In genomic region chr13:93284056-93284455, GRCh38 we compare ENCODE assay signal across 30 cellular contexts. TPM values are rescaled to one million over a fixed set of nuclear protein-coding genes. Genes with fewer than 3 reads are reported as not detected.
"Had no signal": no experiment of that assay in that cellular context is flagged by ENCODE, and none has a peak within 500 bp of the region (broad histone marks: within the 10 kb centered on the region; RNA-seq: fewer than 3 reads in every experiment).

No MANE protein-coding gene starts in this region.

- FAIRE-seq: frontal cortex had no signal

- H3K4me3 ChIP-seq: ascending aorta, breast epithelium, cardiac muscle cell, colonic mucosa had no signal

- H3K27ac ChIP-seq: ascending aorta, breast epithelium, cardiac muscle cell, colonic mucosa had no signal

- H3K27me3 ChIP-seq: ascending aorta, breast epithelium, cardiac muscle cell, colonic mucosa had no signal

- H3K27ac Mint-ChIP-seq: activated CD4-positive, alpha-beta memory T cell treated with anti-CD3 and anti-CD28 coated beads, Interleukin-2, amount 10 ng/mL, durations not matched to agents 7 days and 5 days; activated CD4-positive, alpha-beta T cell treated with anti-CD3 and anti-CD28 coated beads, Interleukin-2, amount 10 ng/mL, durations not matched to agents 7 days and 5 days; activated naive CD4-positive, alpha-beta T cell treated with anti-CD3 and anti-CD28 coated beads, Interleukin-2, amount 10 ng/mL, durations not matched to agents 7 days and 5 days; activated naive CD4-positive, alpha-beta T cell treated with anti-CD3 and anti-CD28 coated beads, Interleukin-2, amount 50 U/mL, for 72 hours; activated naive CD8-positive, alpha-beta T cell treated with anti-CD3 and anti-CD28 coated beads, Interleukin-2, amount 10 ng/mL, durations not matched to agents 7 days and 5 days; activated T-cell treated with anti-CD3 and anti-CD28 coated beads, Interleukin-2, amount 50 U/mL, for 24 hours; activated T-cell treated with anti-CD3 and anti-CD28 coated beads, Interleukin-2, amount 50 U/mL, for 72 hours; endodermal cell; T-helper 2 cell treated with Interferon-gamma antibody and Interleukin-4, amounts not matched to agents 5 μg/mL and 100 μg/mL, for 36 hours had no signal

- H3K9me3 Mint-ChIP-seq: activated CD4-positive, alpha-beta memory T cell treated with anti-CD3 and anti-CD28 coated beads, Interleukin-2, amount 10 ng/mL, durations not matched to agents 7 days and 5 days; activated CD4-positive, alpha-beta T cell treated with anti-CD3 and anti-CD28 coated beads, Interleukin-2, amount 10 ng/mL, durations not matched to agents 7 days and 5 days; activated naive CD4-positive, alpha-beta T cell treated with anti-CD3 and anti-CD28 coated beads, Interleukin-2, amount 10 ng/mL, durations not matched to agents 7 days and 5 days; activated naive CD4-positive, alpha-beta T cell treated with anti-CD3 and anti-CD28 coated beads, Interleukin-2, amount 50 U/mL, for 72 hours; activated naive CD8-positive, alpha-beta T cell treated with anti-CD3 and anti-CD28 coated beads, Interleukin-2, amount 10 ng/mL, durations not matched to agents 7 days and 5 days; activated T-cell treated with anti-CD3 and anti-CD28 coated beads, Interleukin-2, amount 50 U/mL, for 24 hours; activated T-cell treated with anti-CD3 and anti-CD28 coated beads, Interleukin-2, amount 50 U/mL, for 72 hours; endodermal cell; T-helper 2 cell treated with Interferon-gamma antibody and Interleukin-4, amounts not matched to agents 5 μg/mL and 100 μg/mL, for 36 hours had no signal

- H3K4me1 ChIP-seq: ascending aorta, breast epithelium, colonic mucosa had no signal

- H3K27me3 Mint-ChIP-seq: activated CD4-positive, alpha-beta memory T cell treated with anti-CD3 and anti-CD28 coated beads, Interleukin-2, amount 10 ng/mL, durations not matched to agents 7 days and 5 days; activated CD4-positive, alpha-beta T cell treated with anti-CD3 and anti-CD28 coated beads, Interleukin-2, amount 10 ng/mL, durations not matched to agents 7 days and 5 days; activated naive CD4-positive, alpha-beta T cell treated with anti-CD3 and anti-CD28 coated beads, Interleukin-2, amount 10 ng/mL, durations not matched to agents 7 days and 5 days; activated naive CD8-positive, alpha-beta T cell treated with anti-CD3 and anti-CD28 coated beads, Interleukin-2, amount 10 ng/mL, durations not matched to agents 7 days and 5 days; activated T-cell treated with anti-CD3 and anti-CD28 coated beads, Interleukin-2, amount 50 U/mL, for 24 hours; brain had no signal

- DNase-seq: activated CD4-positive, alpha-beta memory T cell treated with anti-CD3 and anti-CD28 coated beads, Interleukin-2, amount 10 ng/mL, durations not matched to agents 7 days and 5 days; activated CD4-positive, alpha-beta T cell treated with anti-CD3 and anti-CD28 coated beads for 1 hour; activated CD4-positive, alpha-beta T cell treated with anti-CD3 and anti-CD28 coated beads for 4 hours; activated CD4-positive, alpha-beta T cell treated with anti-CD3 and anti-CD28 coated beads, Interleukin-2, amount 10 ng/mL, durations not matched to agents 7 days and 5 days; activated CD4-positive, alpha-beta T cell treated with anti-CD3 and anti-CD28 coated beads, Interleukin-2, amount 50 U/mL, for 4 hours; activated CD8-positive, alpha-beta memory T cell treated with anti-CD3 and anti-CD28 coated beads, Interleukin-2, amount 50 U/mL, for 48 hours; activated gamma-delta T cell; activated naive CD4-positive, alpha-beta T cell; activated naive CD4-positive, alpha-beta T cell treated with anti-CD3 and anti-CD28 coated beads, Interleukin-2, amount 10 ng/mL, durations not matched to agents 7 days and 5 days; activated naive CD8-positive, alpha-beta T cell treated with anti-CD3 and anti-CD28 coated beads, Interleukin-2, amount 10 ng/mL, durations not matched to agents 7 days and 5 days; activated T-cell treated with anti-CD3 and anti-CD28 coated beads for 4 hours; activated T-cell treated with anti-CD3 and anti-CD28 coated beads, Interleukin-2, amount 50 U/mL, for 24 hours; activated T-cell treated with anti-CD3 and anti-CD28 coated beads, Interleukin-2, amount 50 U/mL, for 72 hours; central memory CD4-positive, alpha-beta T cell; cerebellar nuclear complex; colonic mucosa; effector CD8-positive, alpha-beta T cell; endodermal cell; foreskin fibroblast; head of caudate nucleus; hippocampal formation; T1000 had no signal

- H3K36me3 ChIP-seq: ascending aorta, breast epithelium, cardiac muscle cell, colonic mucosa had no signal

- H3K4me3 Mint-ChIP-seq: activated CD4-positive, alpha-beta memory T cell treated with anti-CD3 and anti-CD28 coated beads, Interleukin-2, amount 10 ng/mL, durations not matched to agents 7 days and 5 days; activated CD4-positive, alpha-beta T cell treated with anti-CD3 and anti-CD28 coated beads, Interleukin-2, amount 10 ng/mL, durations not matched to agents 7 days and 5 days; activated naive CD4-positive, alpha-beta T cell treated with anti-CD3 and anti-CD28 coated beads, Interleukin-2, amount 10 ng/mL, durations not matched to agents 7 days and 5 days; activated naive CD8-positive, alpha-beta T cell treated with anti-CD3 and anti-CD28 coated beads, Interleukin-2, amount 10 ng/mL, durations not matched to agents 7 days and 5 days; activated T-cell treated with anti-CD3 and anti-CD28 coated beads, Interleukin-2, amount 50 U/mL, for 24 hours; activated T-cell treated with anti-CD3 and anti-CD28 coated beads, Interleukin-2, amount 50 U/mL, for 72 hours; brain; endodermal cell; T-helper 2 cell treated with Interferon-gamma antibody and Interleukin-4, amounts not matched to agents 5 μg/mL and 100 μg/mL, for 36 hours had no signal

- ATAC-seq: activated naive CD4-positive, alpha-beta T cell treated with anti-CD3 and anti-CD28 coated beads, Interleukin-2, amount 50 U/mL, for 72 hours; activated T-cell treated with anti-CD3 and anti-CD28 coated beads, Interleukin-2, amount 50 U/mL, for 72 hours; esophagus mucosa had no signal

- H3K4me1 Mint-ChIP-seq: activated CD4-positive, alpha-beta memory T cell treated with anti-CD3 and anti-CD28 coated beads, Interleukin-2, amount 10 ng/mL, durations not matched to agents 7 days and 5 days; activated CD4-positive, alpha-beta T cell treated with anti-CD3 and anti-CD28 coated beads, Interleukin-2, amount 10 ng/mL, durations not matched to agents 7 days and 5 days; activated naive CD4-positive, alpha-beta T cell treated with anti-CD3 and anti-CD28 coated beads, Interleukin-2, amount 10 ng/mL, durations not matched to agents 7 days and 5 days; activated naive CD8-positive, alpha-beta T cell treated with anti-CD3 and anti-CD28 coated beads, Interleukin-2, amount 10 ng/mL, durations not matched to agents 7 days and 5 days had no signal

- H3K36me3 Mint-ChIP-seq: activated naive CD4-positive, alpha-beta T cell treated with anti-CD3 and anti-CD28 coated beads, Interleukin-2, amount 10 ng/mL, durations not matched to agents 7 days and 5 days; activated naive CD4-positive, alpha-beta T cell treated with anti-CD3 and anti-CD28 coated beads, Interleukin-2, amount 50 U/mL, for 72 hours; activated naive CD8-positive, alpha-beta T cell treated with anti-CD3 and anti-CD28 coated beads, Interleukin-2, amount 10 ng/mL, durations not matched to agents 7 days and 5 days; brain had no signal

- H3K9me3 ChIP-seq: ascending aorta, breast epithelium, colonic mucosa had no signal

RNA-seq across cellular contexts. Expression of gene GPC6, which starts 57.4 kb away (rescaled TPM):
- total RNA-seq: activated CD4-positive, alpha-beta memory T cell treated with anti-CD3 and anti-CD28 coated beads, Interleukin-2, amount 10 ng/mL, durations not matched to agents 7 days and 5 days; activated CD4-positive, alpha-beta T cell treated with anti-CD3 and anti-CD28 coated beads, Interleukin-2, amount 10 ng/mL, durations not matched to agents 7 days and 5 days; activated naive CD4-positive, alpha-beta T cell treated with anti-CD3 and anti-CD28 coated beads, Interleukin-2, amount 50 U/mL, for 72 hours; activated naive CD8-positive, alpha-beta T cell treated with anti-CD3 and anti-CD28 coated beads, Interleukin-2, amount 10 ng/mL, durations not matched to agents 7 days and 5 days; activated T-cell treated with anti-CD3 and anti-CD28 coated beads, Interleukin-2, amount 50 U/mL, for 72 hours had no signal
